Comparison of ENCODE assay signal across 8 cellular contexts in the genomic region with DNA sequence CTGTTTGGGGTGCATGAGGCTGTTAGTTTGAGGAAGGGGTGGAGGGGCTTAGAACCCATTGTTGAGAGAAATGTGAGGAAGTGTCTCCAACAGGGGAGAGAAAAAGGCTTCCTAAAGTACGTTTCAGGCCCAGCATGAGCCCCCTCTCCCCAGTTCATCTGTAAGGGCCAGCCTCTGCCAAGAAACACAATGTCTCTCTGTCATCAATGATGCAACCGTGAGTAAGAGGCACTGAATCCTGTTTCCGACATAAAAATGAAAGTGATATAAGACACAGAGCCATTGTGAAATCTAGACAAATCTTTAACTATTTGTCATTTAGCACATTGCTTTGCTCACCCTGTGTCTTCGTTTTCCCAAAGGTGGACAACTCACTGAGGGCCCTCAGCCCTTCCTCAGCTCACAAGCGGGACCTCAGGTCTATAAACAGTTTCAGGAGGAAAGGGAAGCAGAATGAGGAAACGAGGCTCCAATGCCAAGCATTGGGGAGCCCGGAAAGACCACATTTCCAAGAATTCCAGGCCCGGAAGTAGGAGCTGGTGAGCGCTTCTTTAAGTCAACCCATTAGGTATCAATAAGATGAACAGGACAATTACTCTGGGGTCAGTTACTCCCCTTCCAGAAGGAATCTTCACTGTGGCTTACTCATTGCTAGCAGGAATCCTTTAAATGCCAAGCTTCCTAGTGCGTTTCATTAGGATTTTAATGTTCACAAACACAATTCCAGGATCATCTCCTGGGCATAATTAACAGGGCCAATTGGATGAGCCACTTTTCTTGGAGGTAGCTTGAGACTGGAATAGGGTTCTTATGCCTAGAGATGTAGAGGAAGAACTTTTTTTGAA. TPM values are rescaled to one million over a fixed set of nuclear protein-coding genes. Genes with fewer than 3 reads are reported as not detected.
DNase-seq lines count a peak whose midpoint lies in the region; ATAC-seq and TF ChIP-seq lines count a peak whose summit lies in the region.

No MANE protein-coding gene starts in this region.

- no peak overlapping the region for H3K4me3 Mint-ChIP-seq in activated T-helper 17 cell treated with anti-CD3 and anti-CD28 coated beads, Interleukin-2, amount 50 U/mL, for 72 hours

- H3K27ac ChIP-seq in mammary epithelial cell (ENCODE audit: insufficient read depth, low read depth, low read length) (peak overlapping the region; percentile 26), lung (ENCODE audit: low read depth in 1 of 2, low read length in 1 of 2) (peak overlapping the region; percentile 82 to 85)

- no peaks in the 10 kb centered on the region for H3K36me3 Mint-ChIP-seq in activated T-helper 17 cell treated with anti-CD3 and anti-CD28 coated beads, Interleukin-2, amount 50 U/mL, for 72 hours (ENCODE audit: low read depth)

- peak overlapping the region; percentile 64 for H2AFZ ChIP-seq in mammary epithelial cell (ENCODE audit: low read depth, low read length)

- peak; percentile 65 for ATAC-seq in lung (ENCODE audit: insufficient read depth, low FRiP score)
- no peak for ATAC-seq in activated T-helper 17 cell treated with anti-CD3 and anti-CD28 coated beads, Interleukin-2, amount 50 U/mL, for 72 hours (replicated peaks)
- ATAC-seq in HG02981 (IDR thresholded peaks at IDR 0.05; ENCODE audit: unreplicated experiment): no peak

- H3K4me2 ChIP-seq in mammary epithelial cell (ENCODE audit: insufficient read depth, low read depth, low read length): peak overlapping the region; percentile 59

- dilution Hi-C loops in mammary epithelial cell (cut with HindIII; ENCODE audit: low sequenced_read_pairs): no loop called here

- H3K79me2 ChIP-seq in mammary epithelial cell (ENCODE audit: insufficient read depth, low read length): no peaks in the 10 kb centered on the region

- no peak for TF ChIP-seq CTCF in mammary epithelial cell (conservative IDR thresholded peaks at IDR 0.05 in 1 of 2, IDR thresholded peaks at IDR 0.05 in 1 of 2; ENCODE audit: extremely low read depth in 1 of 2, insufficient read depth in 1 of 2, low read depth in 1 of 2, low read length in 2 of 2)
- TF ChIP-seq CTCF in lung (IDR thresholded peaks at IDR 0.05; ENCODE audit: control extremely low read depth, extremely low read depth): no peak

- H3K4me1 Mint-ChIP-seq in activated T-helper 17 cell treated with anti-CD3 and anti-CD28 coated beads, Interleukin-2, amount 50 U/mL, for 72 hours: no peaks in the 10 kb centered on the region

- DNase-seq in ACHN (peak; percentile 66), LoVo (ENCODE audit: low spot score) (peak; percentile 64), mammary epithelial cell (peak; percentile 86), lung (ENCODE audit: low spot score) (peak; percentile 34), HuH-7.5 (ENCODE audit: low spot score) (no peak), NCI-H526 treated with DMSO at 0.1 percent for 48 hours (lab: John Stamatoyannopoulos, UW) (no peak)

- CTCF ChIA-PET in mammary epithelial cell (lab: Charles Lee; ENCODE audit: low non-redundant PET): no interaction called here

- H3K27me3 Mint-ChIP-seq in activated T-helper 17 cell treated with anti-CD3 and anti-CD28 coated beads, Interleukin-2, amount 50 U/mL, for 72 hours: no peaks in the 10 kb centered on the region

- in situ Hi-C loops in ACHN (cut with HindIII; ENCODE audit: low pct_ligation_motif_present, low pct_unique_long_range_greater_than_20kb, low sequenced_read_pairs) (no loop called here), mammary epithelial cell (cut with MboI; ENCODE audit: low sequenced_read_pairs in 2 of 2) (no loop called here)

- no peaks in the 10 kb centered on the region for H4K20me1 ChIP-seq in mammary epithelial cell (ENCODE audit: insufficient read depth, low read length)

- TSS peak; percentile 84 for BruUV-seq in mammary epithelial cell (replicated peaks; lab: Mats Ljungman, UMichigan)

- H3K4me1 ChIP-seq in mammary epithelial cell (ENCODE audit: insufficient read depth, low read length) (peaks cover 16% of the 10 kb centered on the region), lung (ENCODE audit: control insufficient read depth in 2 of 2, insufficient read depth in 2 of 2, low read length in 2 of 2) (peaks cover 8 to 10% of the 10 kb centered on the region in 2 donors)

- H3K9ac ChIP-seq in mammary epithelial cell (ENCODE audit: insufficient read depth, low read length): no peak overlapping the region

- H3K36me3 ChIP-seq in mammary epithelial cell (ENCODE audit: insufficient read depth, low read length) (no peaks in the 10 kb centered on the region), lung (ENCODE audit: control insufficient read depth in 2 of 2, insufficient read depth in 2 of 2, low read length in 2 of 2) (no peaks in the 10 kb centered on the region)

- no peaks in the 10 kb centered on the region for H3K27me3 ChIP-seq in mammary epithelial cell (ENCODE audit: insufficient read depth, low read length)
- no peaks in the 10 kb centered on the region for H3K27me3 ChIP-seq in lung (ENCODE audit: control insufficient read depth, insufficient read depth)

- H3K9me3 Mint-ChIP-seq in activated T-helper 17 cell treated with anti-CD3 and anti-CD28 coated beads, Interleukin-2, amount 50 U/mL, for 72 hours: no peaks in the 10 kb centered on the region

- no peak overlapping the region for H3K27ac Mint-ChIP-seq in activated T-helper 17 cell treated with anti-CD3 and anti-CD28 coated beads, Interleukin-2, amount 50 U/mL, for 72 hours

- intact Hi-C loops in mammary epithelial cell (cut with micrococcal nuclease): loop anchor here (5.0 kb wide), 1 partner anchor 56 kb away; no protein-coding TSS in a partner anchor

- H3K9me3 ChIP-seq in mammary epithelial cell (replicated peaks; ENCODE audit: insufficient read depth, low read length) (no peaks in the 10 kb centered on the region), lung (ENCODE audit: control insufficient read depth in 2 of 2, insufficient read depth in 1 of 2, low read length in 1 of 2) (peaks cover 0 to 2% of the 10 kb centered on the region in 2 donors)

- H3K4me3 ChIP-seq in mammary epithelial cell (replicated peaks in 1 of 3; ENCODE audit: insufficient read depth in 1 of 3, low read depth in 2 of 3, low read length in 3 of 3) (no peak overlapping the region), lung (no peak overlapping the region)

- WGBS in mammary epithelial cell (ENCODE audit: low coverage, missing lambda C conversion rate): 61% methylated on average over 10 of the region's 10 CpGs
- 37 to 42% methylated on average over 10 of the region's 10 CpGs for WGBS in lung, 2 donors

RNA-seq across cellular contexts. Expression of gene KLF4, which starts 59.0 kb away (rescaled TPM):
- total RNA-seq in mammary epithelial cell: 10 to 100 TPM; 20.5 to 52.5 TPM
- 10.1 TPM for polyA plus RNA-seq in mammary epithelial cell
- polyA minus RNA-seq in mammary epithelial cell: 8.6 TPM
- total RNA-seq in lung: 10 to 100 TPM; 61.0 to 80.7 TPM
- polyA plus RNA-seq in lung: 10 to 100 TPM; 23.3 to 75.0 TPM
- under 1 TPM; 0.19 to 0.48 TPM for total RNA-seq in activated T-helper 17 cell treated with anti-CD3 and anti-CD28 coated beads, Interleukin-2, amount 50 U/mL, for 72 hours

Comparison
In these comparisons a context has a peak if more than half of its experiments do, and no peak if none do; other contexts are left out.
1. DNase-seq: peak in ACHN (single experiment), LoVo (single experiment), mammary epithelial cell (single experiment) and lung (single experiment); none in HuH-7.5 (single experiment) and NCI-H526 treated with DMSO at 0.1 percent for 48 hours (single experiment).
2. RNA of gene KLF4, which starts 59.0 kb away (total RNA-seq): 61.0 to 80.7 TPM in lung and 20.5 to 52.5 TPM in mammary epithelial cell; 0.19 to 0.48 TPM in activated T-helper 17 cell treated with anti-CD3 and anti-CD28 coated beads, Interleukin-2, amount 50 U/mL, for 72 hours; every median in the first group is over 10 times any median in the second.